ENCODE assay signal across 19 cellular contexts in genomic region chr1:61073871-61074270, GRCh38.
"Had no signal": no experiment of that assay in that cellular context is flagged by ENCODE, and none has a peak within 500 bp of the region (broad histone marks: within the 10 kb centered on the region; RNA-seq: fewer than 3 reads in every experiment).

No MANE protein-coding gene starts in this region.

- H3K4me3 ChIP-seq: coronary artery, dorsolateral prefrontal cortex, esophagus muscularis mucosa, gastrocnemius medialis, heart right ventricle, left lung, lower lobe of right lung had no signal

- DNase-seq: dermis blood vessel endothelial cell; dorsolateral prefrontal cortex; effector CD4-positive, alpha-beta T cell; effector memory CD4-positive, alpha-beta T cell; foreskin melanocyte; gastrocnemius medialis; glutamatergic neuron; head of caudate nucleus; heart right ventricle; hippocampal formation; left cardiac atrium; left lung; left ventricle myocardium superior; lower lobe of right lung; mesendoderm; midbrain; naive thymus-derived CD4-positive, alpha-beta T cell had no signal

- H3K27me3 ChIP-seq: dorsolateral prefrontal cortex, esophagus muscularis mucosa, gastrocnemius medialis, heart right ventricle, left lung had no signal

- H3K27ac ChIP-seq: coronary artery, dorsolateral prefrontal cortex, esophagus muscularis mucosa, gastrocnemius medialis, heart right ventricle, left lung, lower lobe of right lung had no signal

- H3K36me3 ChIP-seq: esophagus muscularis mucosa, gastrocnemius medialis, heart right ventricle, left lung, lower lobe of right lung had no signal

- H3K9me3 ChIP-seq: esophagus muscularis mucosa, gastrocnemius medialis, heart right ventricle, left lung, lower lobe of right lung had no signal

- ATAC-seq: gastrocnemius medialis; heart right ventricle; left cardiac atrium; left lung; left ventricle myocardium superior; lower lobe of right lung; naive thymus-derived CD4-positive, alpha-beta T cell had no signal
